In the genomic region with DNA sequence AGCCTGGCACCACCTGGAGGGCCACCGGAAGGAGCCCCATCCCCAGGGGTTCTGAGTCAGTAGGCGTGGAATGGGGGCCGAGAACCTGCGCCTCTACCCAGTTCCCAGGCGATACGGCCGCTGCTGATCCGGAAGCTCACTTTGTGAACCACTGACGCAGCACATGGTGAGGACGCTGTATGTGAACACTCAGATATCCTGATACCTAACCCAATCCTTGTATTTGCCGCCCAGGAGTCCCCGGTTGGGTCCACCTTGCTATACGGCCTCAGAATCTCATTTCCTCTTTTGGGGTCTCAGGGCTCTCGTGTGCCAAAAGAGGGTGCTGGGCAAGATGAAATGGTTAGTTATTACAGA, we compare ENCODE assay signal across 8 cellular contexts. TPM values are rescaled to one million over a fixed set of nuclear protein-coding genes. Genes with fewer than 3 reads are reported as not detected.
DNase-seq lines count a peak whose midpoint lies in the region; ATAC-seq and TF ChIP-seq lines count a peak whose summit lies in the region.

No MANE protein-coding gene starts in this region.

- no peak for TF ChIP-seq CTCF in GM10248 (IDR thresholded peaks at IDR 0.05; ENCODE audit: control extremely low read depth, extremely low read depth, low read depth, missing control alignments)
- TF ChIP-seq CTCF in neutrophil (IDR thresholded peaks at IDR 0.05) = no peak

- CTCF ChIA-PET in GM10248 (lab: Yijun Ruan, JAX) = interaction anchor here (0.6 to 4.5 kb wide), 27 partner anchors 9 to 314 kb away, joined by 3 to 62 read pairs (median 5); partner anchors contain the start of genes SLA2 and TGIF2

- H3K27ac ChIP-seq in epithelial cell of prostate (peak overlapping the region; percentile 88), neutrophil (peak overlapping the region; percentile 94)

- POLR2A ChIA-PET in GM10248 (lab: Yijun Ruan, JAX) = interaction anchor here (0.6 to 2.8 kb wide), 8 partner anchors 10 to 141 kb away, joined by 3 to 24 read pairs (median 4); no protein-coding TSS in a partner anchor

- H3K9me3 ChIP-seq in neutrophil = no peaks in the 10 kb centered on the region

- peak overlapping the region; percentile 98 for H3K4me3 ChIP-seq in Jurkat, Clone E6-1 (ENCODE audit: low read length)
- peak overlapping the region; percentile 92 to 98 for H3K4me3 ChIP-seq in neutrophil (ENCODE audit: low read depth in 1 of 2, low read length in 1 of 2)

- no peaks in the 10 kb centered on the region for H3K27me3 ChIP-seq in neutrophil

- peaks cover 34 to 43% of the 10 kb centered on the region in 2 experiments for H3K4me1 ChIP-seq in neutrophil (ENCODE audit: control insufficient read depth in 1 of 2, insufficient read depth in 1 of 2, low read depth in 1 of 2, low read length in 1 of 2)

- ATAC-seq in GM21528 (IDR thresholded peaks at IDR 0.05; ENCODE audit: low FRiP score, unreplicated experiment) = peak; percentile 39

- DNase-seq in GM10248 (ENCODE audit: extremely low spot score) = peak; percentile 63
- DNase-seq in Jurkat, Clone E6-1 (ENCODE audit: low read depth, low spot score) = no peak
- peak; percentile 30 for DNase-seq in activated CD4-positive, alpha-beta T cell treated with anti-CD3 and anti-CD28 coated beads for 1 hour
- no peak for DNase-seq in epithelial cell of prostate (ENCODE audit: low read depth, low spot score)
- DNase-seq in HT-29 (ENCODE audit: low spot score) = no peak
- no peak for DNase-seq in NCI-H2171 treated with DMSO at 0.1 percent for 48 hours (lab: John Stamatoyannopoulos, UW)

- H3K36me3 ChIP-seq in neutrophil = peaks cover 24% of the 10 kb centered on the region

RNA-seq across cellular contexts. Expression of gene RAB5IF, which starts 0.6 kb away (rescaled TPM):
- polyA plus RNA-seq in Jurkat, Clone E6-1 (2012; ENCODE audit: insufficient read depth, insufficient read length) = 101 TPM
- 255 and 279 TPM in 2 replicates for total RNA-seq in HT-29 (2014; rRNA removed; shearing (Covaris generic))

RNA-seq across cellular contexts. Expression of gene TGIF2, which starts 31.5 kb away (rescaled TPM):
- polyA plus RNA-seq in Jurkat, Clone E6-1 (2012; ENCODE audit: insufficient read depth, insufficient read length) = 9.4 TPM
- total RNA-seq in HT-29 (2014; rRNA removed; shearing (Covaris generic)) = 12.8 and 12.9 TPM in 2 replicates

RNA-seq across cellular contexts. Expression of gene SLA2, which starts 41.1 kb away (rescaled TPM):
- polyA plus RNA-seq in Jurkat, Clone E6-1 (2012; ENCODE audit: insufficient read depth, insufficient read length) = 55.6 TPM
- total RNA-seq in HT-29 (2014; rRNA removed; shearing (Covaris generic)) = not detected in 2 replicates

Comparison
In these comparisons a context has a peak if more than half of its experiments do, and no peak if none do; other contexts are left out.
1. DNase-seq: peak in GM10248 (single experiment) and activated CD4-positive, alpha-beta T cell treated with anti-CD3 and anti-CD28 coated beads for 1 hour (single experiment); none in Jurkat, Clone E6-1 (single experiment), epithelial cell of prostate (single experiment), HT-29 (single experiment) and NCI-H2171 treated with DMSO at 0.1 percent for 48 hours (single experiment).